ENCODE assay signal across 8 cellular contexts in the genomic region with DNA sequence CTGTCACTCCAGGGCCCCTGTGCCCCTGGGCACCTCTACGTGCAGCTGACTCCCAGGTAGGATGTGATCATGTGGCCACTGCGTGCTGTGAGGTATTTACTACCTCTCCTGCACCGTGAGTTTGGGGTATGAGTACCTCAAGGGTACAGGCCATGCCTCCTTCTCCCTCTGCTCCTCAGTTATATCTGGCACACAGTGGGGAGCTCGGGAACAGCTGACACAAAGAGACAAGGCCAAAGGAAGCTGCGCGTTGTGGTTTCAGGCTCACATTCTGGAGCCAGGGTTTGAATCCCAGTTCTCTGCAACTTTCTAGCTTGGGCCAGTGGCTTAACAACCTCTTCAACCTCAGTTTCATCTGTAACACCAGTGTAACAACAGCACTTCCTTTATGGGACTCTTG. TPM values are rescaled to one million over a fixed set of nuclear protein-coding genes. Genes with fewer than 3 reads are reported as not detected.
"Had no signal": no experiment of that assay in that cellular context is flagged by ENCODE, and none has a peak within 500 bp of the region (broad histone marks: within the 10 kb centered on the region; RNA-seq: fewer than 3 reads in every experiment).

No MANE protein-coding gene starts in this region.

- DNase-seq: IMR-90, KBM-7, KG1 had no signal

- H3K9ac ChIP-seq: KMS-11 had no signal

- ATAC-seq: HepG2, K562 had no signal

- H3K4me2 ChIP-seq: KMS-11 had no signal

- H3K4me3 ChIP-seq: K562 had no signal

RNA-seq across cellular contexts. Expression of gene SLC6A12, which starts 7.8 kb away (rescaled TPM):
- total RNA-seq: HT-29, HT1080, IMR-90, K562 had no signal

RNA-seq across cellular contexts. Expression of gene SLC6A13, which starts 40.9 kb away (rescaled TPM):
- total RNA-seq: HT-29, HT1080 had no signal
